ENCODE assay signal across 1 cellular context in genomic region chr13:112325941-112326645, GRCh38.
TF ChIP-seq lines count a peak whose summit lies in the region.

No MANE protein-coding gene starts in this region.

TF ChIP-seq in K562, 482 proteins besides CTCF, POLR2A, EP300 and RAD21 (continued from another document):
- TF ChIP-seq BHLHE40 (IDR thresholded peaks at IDR 0.05; ENCODE audit: low read length) (peak; percentile 60), JUND (IDR thresholded peaks at IDR 0.05; ENCODE audit: borderline replicate concordance, low read depth, low read length) (peak; percentile 27; the same call in 1 of the 2 replicates), JUND (tag; IDR thresholded peaks at IDR 0.05; ENCODE audit: borderline replicate concordance, low read depth, low read length) (no peak; the same call in 2 of the 3 replicates), ATF3 (IDR thresholded peaks at IDR 0.05) (peak; percentile 32; the same call in 1 of the 2 replicates), ATF3 (CRISPR knock-in tag; conservative IDR thresholded peaks at IDR 0.05) (no peak)
